Comparison of ENCODE assay signal across 8 cellular contexts in genomic region chr3:157159762-157160651, GRCh38. TPM values are rescaled to one million over a fixed set of nuclear protein-coding genes. Genes with fewer than 3 reads are reported as not detected.
A peak's percentile ranks its signal among the peaks of the same experiment; 100 is the strongest.
DNase-seq lines count a peak whose midpoint lies in the region; ATAC-seq and TF ChIP-seq lines count a peak whose summit lies in the region.

Gene CCNL1 (minus strand): TSS chr3:157160147. CDS start chr3:157160094, 53 bp downstream.

- no peak for TF ChIP-seq CTCF in liver (IDR thresholded peaks at IDR 0.05; ENCODE audit: low read depth, low read length, missing input control)

- H3K4me3 Mint-ChIP-seq in CD4-positive, alpha-beta memory T cell, result peak within 1 kb of the TSS; percentile 92 to 99 (median 96)
- H3K4me3 Mint-ChIP-seq in activated CD4-positive, alpha-beta memory T cell treated with anti-CD3 and anti-CD28 coated beads for 36 hours, result peak within 1 kb of the TSS; percentile 94

- H3K36me3 ChIP-seq in CD4-positive, alpha-beta memory T cell (ENCODE audit: insufficient read depth, low read length), result peaks cover 36% of the 10 kb centered on the region
- H3K36me3 ChIP-seq in liver (ENCODE audit: control insufficient read depth in 4 of 4, insufficient read depth in 3 of 4, low read depth in 1 of 4, low read length in 3 of 4), result peaks cover 2 to 30% (median 19%) of the 10 kb centered on the region in 4 donors

- CTCF ChIA-PET in CD4-positive, alpha-beta memory T cell (lab: Charles Lee; ENCODE audit: partially characterized antibody), result interaction anchor here (0.9 to 3.3 kb wide), 6 partner anchors 9 to 42 kb away, joined by 3 to 52 read pairs (median 8); no protein-coding TSS in a partner anchor
- CTCF ChIA-PET in activated CD4-positive, alpha-beta memory T cell treated with anti-CD3 and anti-CD28 coated beads for 36 hours (lab: Charles Lee), result interaction anchor here (0.6 to 3.7 kb wide), 6 partner anchors 10 to 1305 kb away, joined by 3 to 43 read pairs (median 5); no protein-coding TSS in a partner anchor

- peaks cover 0 to 2% (median 0%) of the 10 kb centered on the region in 8 donors for H3K9me3 Mint-ChIP-seq in CD4-positive, alpha-beta memory T cell
- H3K9me3 Mint-ChIP-seq in activated CD4-positive, alpha-beta memory T cell treated with anti-CD3 and anti-CD28 coated beads for 36 hours, result no peaks in the 10 kb centered on the region

- H3K4me3 ChIP-seq in CD4-positive, alpha-beta memory T cell (ENCODE audit: low read length in 2 of 2), result peak within 1 kb of the TSS; percentile 87 to 97
- H3K4me3 ChIP-seq in liver (ENCODE audit: low read depth in 1 of 3, low read length in 3 of 3), result peak within 1 kb of the TSS; percentile 87 to 93 (median 91)

- peaks cover 43 to 57% of the 10 kb centered on the region in 2 donors for H3K36me3 Mint-ChIP-seq in CD4-positive, alpha-beta memory T cell
- peaks cover 53% of the 10 kb centered on the region for H3K36me3 Mint-ChIP-seq in activated CD4-positive, alpha-beta memory T cell treated with anti-CD3 and anti-CD28 coated beads for 36 hours

- POLR2A ChIA-PET in CD4-positive, alpha-beta memory T cell (lab: Charles Lee; ENCODE audit: partially characterized antibody), result interaction anchor here (0.6 to 7.4 kb wide), 45 partner anchors 7 to 1355 kb away, joined by 3 to 676 read pairs (median 5); partner anchors contain the start of genes C3orf33, GMPS, SLC33A1 and SSR3
- POLR2A ChIA-PET in activated CD4-positive, alpha-beta memory T cell treated with anti-CD3 and anti-CD28 coated beads for 36 hours (lab: Charles Lee), result interaction anchor here (0.6 to 3.6 kb wide), 19 partner anchors 9 to 1306 kb away, joined by 3 to 251 read pairs (median 5); partner anchors contain the start of genes SLC33A1, SSR3 and TIPARP

- H3K27ac ChIP-seq in CD4-positive, alpha-beta memory T cell (ENCODE audit: low read depth, low read length), result peak within 1 kb of the TSS; percentile 100
- H3K27ac ChIP-seq in liver (ENCODE audit: low read depth in 1 of 2, low read length in 2 of 2), result peak within 1 kb of the TSS; percentile 98 to 100

- H3K4me1 Mint-ChIP-seq in CD4-positive, alpha-beta memory T cell, result peaks cover 37 to 64% (median 51%) of the 10 kb centered on the region in 4 donors
- H3K4me1 Mint-ChIP-seq in activated CD4-positive, alpha-beta memory T cell treated with anti-CD3 and anti-CD28 coated beads for 36 hours (ENCODE audit: low read depth), result peaks cover 46% of the 10 kb centered on the region

- H3K4me1 ChIP-seq in CD4-positive, alpha-beta memory T cell (ENCODE audit: insufficient read depth, low read length), result peaks cover 57% of the 10 kb centered on the region
- peaks cover 4 to 58% (median 31%) of the 10 kb centered on the region in 4 donors for H3K4me1 ChIP-seq in liver (ENCODE audit: control insufficient read depth in 4 of 4, insufficient read depth in 4 of 4, low read length in 3 of 4)

- peak within 1 kb of the TSS; percentile 99 to 100 (median 100) for H3K27ac Mint-ChIP-seq in CD4-positive, alpha-beta memory T cell
- peak within 1 kb of the TSS; percentile 99 for H3K27ac Mint-ChIP-seq in activated CD4-positive, alpha-beta memory T cell treated with anti-CD3 and anti-CD28 coated beads for 36 hours

- H3K27me3 Mint-ChIP-seq in CD4-positive, alpha-beta memory T cell, result no peaks in the 10 kb centered on the region
- peaks cover 2% of the 10 kb centered on the region for H3K27me3 Mint-ChIP-seq in activated CD4-positive, alpha-beta memory T cell treated with anti-CD3 and anti-CD28 coated beads for 36 hours

- under 1% methylated on average over 88 of the region's 88 CpGs for WGBS in liver

- no peaks in the 10 kb centered on the region for H3K27me3 ChIP-seq in CD4-positive, alpha-beta memory T cell (ENCODE audit: insufficient read depth, low read length)
- no peaks in the 10 kb centered on the region for H3K27me3 ChIP-seq in liver (ENCODE audit: control insufficient read depth in 4 of 4, insufficient read depth in 4 of 4, low read length in 3 of 4)

- peak; percentile 85 for ATAC-seq in GM19455 (IDR thresholded peaks at IDR 0.05; ENCODE audit: unreplicated experiment)

- H3K9me3 ChIP-seq in CD4-positive, alpha-beta memory T cell (ENCODE audit: control insufficient read depth in 1 of 2, low read length in 2 of 2), result no peaks in the 10 kb centered on the region
- no peaks in the 10 kb centered on the region for H3K9me3 ChIP-seq in liver (ENCODE audit: control insufficient read depth in 4 of 4, low read length in 3 of 4)

- peak within 1 kb of the TSS; percentile 99 to 100 for H3K9ac ChIP-seq in liver (ENCODE audit: low read depth in 1 of 2, low read length in 2 of 2)

- peak; percentile 93 to 97 (median 96) for DNase-seq in CD4-positive, alpha-beta memory T cell
- DNase-seq in HK-2 (ENCODE audit: unreplicated experiment), result peak; percentile 98
- peak; percentile 90 for DNase-seq in NCI-H82 treated with DMSO at 0.1 percent for 48 hours (lab: John Stamatoyannopoulos, UW; ENCODE audit: unreplicated experiment)
- DNase-seq in activated CD4-positive, alpha-beta memory T cell treated with anti-CD3 and anti-CD28 coated beads for 36 hours, result peak; percentile 96
- DNase-seq in dermis microvascular lymphatic vessel endothelial cell (ENCODE audit: low read depth in 2 of 2), result peak; percentile 94 to 98
- peak; percentile 97 for DNase-seq in stimulated activated CD4-positive, alpha-beta T cell treated with anti-CD3 and anti-CD28 coated beads, Interleukin-4, amount 100 ng/mL, for 1 hour

- intact Hi-C loops in CD4-positive, alpha-beta memory T cell (cut with micrococcal nuclease), result loop anchor here (1.0 kb wide), 7 partner anchors 15 to 1306 kb away; partner anchors contain the start of genes SLC33A1, SSR3 and TIPARP
- intact Hi-C loops in activated CD4-positive, alpha-beta memory T cell treated with anti-CD3 and anti-CD28 coated beads for 36 hours (cut with micrococcal nuclease), result loop anchor here (1.0 to 10.0 kb wide), 9 partner anchors 12 to 1485 kb away; partner anchors contain the start of genes GFM1, SLC33A1 and TIPARP

- peak in 1 of 2 donors; percentile 4 for TF ChIP-seq RAD21 in liver (IDR thresholded peaks at IDR 0.05)

TF ChIP-seq in liver, 16 proteins besides CTCF, POLR2A, EP300 and RAD21 (continues in another document):
- no peak for TF ChIP-seq RXRA (IDR thresholded peaks at IDR 0.05)
- TF ChIP-seq TAF1 (conservative IDR thresholded peaks at IDR 0.05), result peak; percentile 98
- no peak for TF ChIP-seq FOXA1 (IDR thresholded peaks at IDR 0.05)
- TF ChIP-seq SP1 (IDR thresholded peaks at IDR 0.05), result peak; percentile 75
- TF ChIP-seq EGR1 (IDR thresholded peaks at IDR 0.05; ENCODE audit: low read depth in 2 of 2), result peak in 1 of 2 donors; percentile 18
- TF ChIP-seq ATF3 (IDR thresholded peaks at IDR 0.05), result peak; percentile 10
- no peak for TF ChIP-seq HNF4A (conservative IDR thresholded peaks at IDR 0.05)
- TF ChIP-seq MAX (IDR thresholded peaks at IDR 0.05), result no peak
- TF ChIP-seq YY1 (IDR thresholded peaks at IDR 0.05), result peak; percentile 23
- peak; percentile 78 to 84 for TF ChIP-seq JUND (IDR thresholded peaks at IDR 0.05)
- no peak for TF ChIP-seq FOXA2 (IDR thresholded peaks at IDR 0.05)
- TF ChIP-seq HNF4G (IDR thresholded peaks at IDR 0.05), result no peak
- peak; percentile 48 to 87 for TF ChIP-seq GABPA (IDR thresholded peaks at IDR 0.05 in 1 of 2, conservative IDR thresholded peaks at IDR 0.05 in 1 of 2)
- TF ChIP-seq ZBTB33 (IDR thresholded peaks at IDR 0.05), result no peak
- TF ChIP-seq NR2F2 (IDR thresholded peaks at IDR 0.05), result no peak

RNA-seq across cellular contexts. Expression of gene CCNL1, which starts in this region (rescaled TPM):
- 100 to 1,000 TPM; 327 to 330 TPM for total RNA-seq in CD4-positive, alpha-beta memory T cell
- 10 to 100 TPM; 62.7 to 69.7 TPM for polyA plus RNA-seq in CD4-positive, alpha-beta memory T cell
- 100 to 1,000 TPM; 144 to 150 TPM for total RNA-seq in activated CD4-positive, alpha-beta memory T cell treated with anti-CD3 and anti-CD28 coated beads for 36 hours
- total RNA-seq in dermis microvascular lymphatic vessel endothelial cell, result 78.8 and 117 TPM in 2 replicates
- 100 to 1,000 TPM in 1 of 2 donors, 10 to 100 TPM in 1; 83.7 to 163 TPM for total RNA-seq in liver
- polyA plus RNA-seq in liver, result 100 to 1,000 TPM in 1 of 2 donors, 10 to 100 TPM in 1; 22.7 to 106 TPM

Comparison
In these comparisons a context has a peak if more than half of its experiments do, and no peak if none do; other contexts are left out.
1. Peak in every context shown above with its lines: DNase-seq, ATAC-seq, H3K4me3 ChIP-seq and H3K27ac ChIP-seq.